ENCODE assay signal across 16 cellular contexts in genomic region chr2:122704109-122704563, GRCh38.
A peak's percentile ranks its signal among the peaks of the same experiment; 100 is the strongest.
DNase-seq lines count a peak whose midpoint lies in the region; ATAC-seq and TF ChIP-seq lines count a peak whose summit lies in the region.
"Had no signal": no experiment of that assay in that cellular context is flagged by ENCODE, and none has a peak within 500 bp of the region (broad histone marks: within the 10 kb centered on the region; RNA-seq: fewer than 3 reads in every experiment).

No MANE protein-coding gene starts in this region.

- H3K27me3 Mint-ChIP-seq in CD8-positive, alpha-beta T cell (ENCODE audit: low read depth), result no peaks in the 10 kb centered on the region
- no peaks in the 10 kb centered on the region for H3K27me3 Mint-ChIP-seq in activated CD4-positive, alpha-beta T cell treated with anti-CD3 and anti-CD28 coated beads, Interleukin-2, amount 10 ng/mL, durations not matched to agents 7 days and 5 days

- H3K4me1 ChIP-seq in CD8-positive, alpha-beta T cell (ENCODE audit: insufficient read depth, low read length), result no peaks in the 10 kb centered on the region
- H3K4me1 ChIP-seq: gastroesophageal sphincter, testis had no signal

- H3K36me3 ChIP-seq in CD8-positive, alpha-beta T cell (ENCODE audit: insufficient read depth, low read length), result no peaks in the 10 kb centered on the region
- H3K36me3 ChIP-seq: gastroesophageal sphincter, MG63 had no signal

- no peak overlapping the region for H3K4me3 ChIP-seq in CD8-positive, alpha-beta T cell (ENCODE audit: low read depth, low read length)
- H3K4me3 ChIP-seq: gastroesophageal sphincter, MG63, testis had no signal

- no peaks in the 10 kb centered on the region for H3K9me3 ChIP-seq in CD8-positive, alpha-beta T cell (ENCODE audit: low read length)
- H3K9me3 ChIP-seq: gastroesophageal sphincter, MG63, testis had no signal

- no peaks in the 10 kb centered on the region for H3K4me1 Mint-ChIP-seq in CD8-positive, alpha-beta T cell (ENCODE audit: low read depth)
- H3K4me1 Mint-ChIP-seq in activated CD4-positive, alpha-beta T cell treated with anti-CD3 and anti-CD28 coated beads, Interleukin-2, amount 10 ng/mL, durations not matched to agents 7 days and 5 days, result no peaks in the 10 kb centered on the region
- H3K4me1 Mint-ChIP-seq: natural killer cell had no signal

- peaks cover 6% of the 10 kb centered on the region for H3K9me3 Mint-ChIP-seq in CD8-positive, alpha-beta T cell
- H3K9me3 Mint-ChIP-seq in activated CD4-positive, alpha-beta T cell treated with anti-CD3 and anti-CD28 coated beads, Interleukin-2, amount 10 ng/mL, durations not matched to agents 7 days and 5 days, result no peaks in the 10 kb centered on the region

- H3K4me3 Mint-ChIP-seq in CD8-positive, alpha-beta T cell, result no peak overlapping the region
- no peak overlapping the region for H3K4me3 Mint-ChIP-seq in activated CD4-positive, alpha-beta T cell treated with anti-CD3 and anti-CD28 coated beads, Interleukin-2, amount 10 ng/mL, durations not matched to agents 7 days and 5 days
- H3K4me3 Mint-ChIP-seq: natural killer cell had no signal

- no peaks in the 10 kb centered on the region for H3K36me3 Mint-ChIP-seq in CD8-positive, alpha-beta T cell
- no peaks in the 10 kb centered on the region for H3K36me3 Mint-ChIP-seq in activated CD4-positive, alpha-beta T cell treated with anti-CD3 and anti-CD28 coated beads, Interleukin-2, amount 10 ng/mL, durations not matched to agents 7 days and 5 days (ENCODE audit: low read depth)

- no peak overlapping the region for H3K27ac ChIP-seq in CD8-positive, alpha-beta T cell (ENCODE audit: low read depth, low read length)
- H3K27ac ChIP-seq: gastroesophageal sphincter, testis, VCaP had no signal

- TF ChIP-seq CTCF in CD8-positive, alpha-beta T cell (IDR thresholded peaks at IDR 0.05), result no peak

- ATAC-seq in GM19035 (IDR thresholded peaks at IDR 0.05; ENCODE audit: unreplicated experiment) (peak; percentile 64), HG02759 (IDR thresholded peaks at IDR 0.05; ENCODE audit: unreplicated experiment) (peak; percentile 69), HG03469 (IDR thresholded peaks at IDR 0.05; ENCODE audit: unreplicated experiment) (peak; percentile 49)
- no peak for ATAC-seq in CD8-positive, alpha-beta T cell
- ATAC-seq: gastroesophageal sphincter, natural killer cell had no signal

- no peaks in the 10 kb centered on the region for H3K27me3 ChIP-seq in CD8-positive, alpha-beta T cell (ENCODE audit: insufficient read depth, low read length)
- H3K27me3 ChIP-seq: gastroesophageal sphincter, MG63, testis had no signal

- POLR2A ChIA-PET in CD8-positive, alpha-beta T cell (lab: Charles Lee), result no interaction called here
- POLR2A ChIA-PET in activated CD4-positive, alpha-beta T cell treated with anti-CD3 and anti-CD28 coated beads, Interleukin-2, amount 10 ng/mL, durations not matched to agents 7 days and 5 days (lab: Charles Lee), result no interaction called here

- H3K27ac Mint-ChIP-seq in CD8-positive, alpha-beta T cell, result no peak overlapping the region
- H3K27ac Mint-ChIP-seq in activated CD4-positive, alpha-beta T cell treated with anti-CD3 and anti-CD28 coated beads, Interleukin-2, amount 10 ng/mL, durations not matched to agents 7 days and 5 days, result no peak overlapping the region
- H3K27ac Mint-ChIP-seq: natural killer cell had no signal

- DNase-seq in CD1c-positive myeloid dendritic cell (ENCODE audit: extremely low spot score) (peak; percentile 46), foreskin melanocyte (no peak), HK-2 (ENCODE audit: unreplicated experiment) (no peak)
- no peak for DNase-seq in CD8-positive, alpha-beta T cell
- DNase-seq in activated CD4-positive, alpha-beta T cell treated with anti-CD3 and anti-CD28 coated beads, Interleukin-2, amount 10 ng/mL, durations not matched to agents 7 days and 5 days, result no peak
- DNase-seq: activated T-cell treated with anti-CD3 and anti-CD28 coated beads, Interleukin-2, amount 50 U/mL, for 1 hour; DMS153; MG63; natural killer cell; RPMI8226; testis had no signal

- intact Hi-C loops in CD8-positive, alpha-beta T cell (cut with DNase I, micrococcal nuclease), result no loop called here

- CTCF ChIA-PET in CD8-positive, alpha-beta T cell (lab: Charles Lee), result no interaction called here
- CTCF ChIA-PET in activated CD4-positive, alpha-beta T cell treated with anti-CD3 and anti-CD28 coated beads, Interleukin-2, amount 10 ng/mL, durations not matched to agents 7 days and 5 days (lab: Charles Lee), result no interaction called here
